ENCODE assay signal across 25 cellular contexts in the genomic region with DNA sequence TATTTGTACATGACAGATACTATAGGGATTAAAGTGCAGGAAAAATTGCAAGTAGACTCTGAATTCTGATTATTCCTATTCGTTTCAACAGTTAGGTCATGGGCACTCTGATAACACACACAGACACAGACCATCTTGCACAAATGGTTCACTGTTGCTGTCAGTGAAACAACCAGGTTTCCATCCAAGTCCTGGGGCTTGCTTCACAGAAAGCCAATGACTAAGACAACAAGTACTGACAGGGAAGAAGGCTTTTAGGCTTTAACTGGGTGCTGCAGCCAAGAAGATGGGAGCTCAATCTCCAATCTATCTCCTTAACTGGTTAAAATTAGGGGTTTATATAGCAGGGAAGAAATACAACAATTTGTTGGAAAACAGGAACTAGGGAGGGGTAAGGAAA. TPM values are rescaled to one million over a fixed set of nuclear protein-coding genes. Genes with fewer than 3 reads are reported as not detected.
DNase-seq lines count a peak whose midpoint lies in the region; ATAC-seq, FAIRE-seq and TF ChIP-seq lines count a peak whose summit lies in the region.
"Had no signal": no experiment of that assay in that cellular context is flagged by ENCODE, and none has a peak within 500 bp of the region (broad histone marks: within the 10 kb centered on the region; RNA-seq: fewer than 3 reads in every experiment).

No MANE protein-coding gene starts in this region.

- no peak overlapping the region for H2BK12ac ChIP-seq in H9 (ENCODE audit: insufficient read length, low read depth, low read length)

- H2BK20ac ChIP-seq in H9 (ENCODE audit: low read depth, low read length, poor library complexity, severe bottlenecking): no peak overlapping the region

- no peak overlapping the region for H2BK120ac ChIP-seq in H9 (ENCODE audit: low read depth, low read length, poor library complexity, severe bottlenecking)

- peak; percentile 1 for DNase-seq in H9
- DNase-seq in NB4 (ENCODE audit: low read depth): peak; percentile 16
- DNase-seq in bronchial epithelial cell (ENCODE audit: low read depth): peak; percentile 28
- DNase-seq in fibroblast of pulmonary artery (ENCODE audit: low read depth): peak; percentile 23
- no peak for DNase-seq in NCI-H226
- DNase-seq: BE2C; CD4-positive, CD25-positive, alpha-beta regulatory T cell; COR-L47; DMS 273 treated with DMSO at 0.1 percent for 48 hours; DND-41; KG1; NCI-H1092 treated with DMSO at 0.1 percent for 48 hours; NCI-H146; NCI-H2029 treated with DMSO at 0.1 percent for 48 hours; NCI-H2171; NCI-H446 treated with DMSO at 0.1 percent for 48 hours; NCI-H69; PC-3; SJCRH30 had no signal

- H3T11ph ChIP-seq in H9 (ENCODE audit: low read length): no peak overlapping the region

- H3K79me2 ChIP-seq in H9 (ENCODE audit: insufficient read depth, low read length): no peaks in the 10 kb centered on the region

- H3K4me2 ChIP-seq in H9 (ENCODE audit: insufficient read depth, insufficient read length, low read length): no peak overlapping the region
- H3K4me2 ChIP-seq: GM23338 had no signal

- no peak overlapping the region for H3K14ac ChIP-seq in H9 (ENCODE audit: insufficient read depth, low read length)

- H3K36me3 ChIP-seq in bronchial epithelial cell (ENCODE audit: control insufficient read depth, insufficient read depth, low read length): no peaks in the 10 kb centered on the region
- H3K36me3 ChIP-seq: BE2C, SJCRH30 had no signal

- H3K4me1 ChIP-seq in H9 (ENCODE audit: insufficient read depth, low read length): no peaks in the 10 kb centered on the region
- H3K4me1 ChIP-seq: BE2C, SJCRH30 had no signal

- H3K4me1 Mint-ChIP-seq in H9: peaks cover 3 to 4% of the 10 kb centered on the region in 2 experiments; a peak in 1 of 4 replicates
- H3K4me1 Mint-ChIP-seq: CD4-positive, CD25-positive, alpha-beta regulatory T cell had no signal

- no peak overlapping the region for H3K4me3 Mint-ChIP-seq in H9
- H3K4me3 Mint-ChIP-seq: CD4-positive, CD25-positive, alpha-beta regulatory T cell; GM23338 had no signal

- no peak overlapping the region for H2AFZ ChIP-seq in H9 (ENCODE audit: low read length)
- H2AFZ ChIP-seq: GM23338 had no signal

- no peak overlapping the region for H2AK5ac ChIP-seq in H9 (ENCODE audit: insufficient read length, low read length)

- H3K36me3 Mint-ChIP-seq in H9 (ENCODE audit: insufficient read depth in 1 of 3, low read depth in 3 of 3): no peaks in the 10 kb centered on the region
- H3K36me3 Mint-ChIP-seq: CD4-positive, CD25-positive, alpha-beta regulatory T cell had no signal

- H3K9me3 ChIP-seq in H9 (ENCODE audit: control insufficient read depth, low read depth, low read length): no peaks in the 10 kb centered on the region
- H3K9me3 ChIP-seq: BE2C, SJCRH30 had no signal

- H4K5ac ChIP-seq in H9 (ENCODE audit: insufficient read length, low read depth, low read length): no peak overlapping the region

- H3K27ac Mint-ChIP-seq in H9: no peak overlapping the region
- H3K27ac Mint-ChIP-seq: GM23338 had no signal

- H4K91ac ChIP-seq in H9 (ENCODE audit: insufficient read length, low read depth, low read length): no peak overlapping the region

- no peak overlapping the region for H3K9ac ChIP-seq in H9 (ENCODE audit: extremely low read depth, insufficient read length, low read length)

- H3K9me3 Mint-ChIP-seq in H9: peaks cover 0 to 2% of the 10 kb centered on the region in 2 experiments; a peak in 2 of 5 replicates
- H3K9me3 Mint-ChIP-seq: CD4-positive, CD25-positive, alpha-beta regulatory T cell had no signal

- H3K27me3 Mint-ChIP-seq in H9 (ENCODE audit: low read depth): no peaks in the 10 kb centered on the region

- no peak overlapping the region for H3K27ac ChIP-seq in H9 (ENCODE audit: insufficient read length, low read depth, low read length)
- H3K27ac ChIP-seq: RWPE1, SJCRH30 had no signal

- H3K23me2 ChIP-seq in H9 (ENCODE audit: insufficient read length, low read depth, low read length, poor library complexity, severe bottlenecking): no peaks in the 10 kb centered on the region

- H3K23ac ChIP-seq in H9 (ENCODE audit: insufficient read length, low read depth, low read length): no peak overlapping the region

- no peak overlapping the region for H2BK5ac ChIP-seq in H9 (ENCODE audit: insufficient read length, low read length)

- FAIRE-seq in bronchial epithelial cell (lab: Jason Lieb, UNC): no peak
- FAIRE-seq: A204.1, GM19239 had no signal

- no peak overlapping the region for H3K18ac ChIP-seq in H9 (ENCODE audit: insufficient read length, low read depth, low read length)

- no peaks in the 10 kb centered on the region for H3K79me1 ChIP-seq in H9 (ENCODE audit: insufficient read depth, low read depth, low read length, poor library complexity, severe bottlenecking)

- no CpG with 5 or more reads among the region's 1 CpG for WGBS in H9 (ENCODE audit: extremely low coverage, insufficient read length, low lambda C conversion rate)

- ATAC-seq in HG02798 (IDR thresholded peaks at IDR 0.05; ENCODE audit: poor library complexity, unreplicated experiment): no peak
- ATAC-seq in HG03565 (IDR thresholded peaks at IDR 0.05; ENCODE audit: unreplicated experiment): no peak
- ATAC-seq: GM23338, PC-3 had no signal

- TF ChIP-seq CTCF in H9 (conservative IDR thresholded peaks at IDR 0.05): no peak
- TF ChIP-seq CTCF in NB4 (IDR thresholded peaks at IDR 0.05; ENCODE audit: low read depth, low read length): no peak
- TF ChIP-seq CTCF in bronchial epithelial cell (IDR thresholded peaks at IDR 0.05; ENCODE audit: insufficient read depth, low read length, severe bottlenecking): no peak
- no peak for TF ChIP-seq CTCF in fibroblast of pulmonary artery (IDR thresholded peaks at IDR 0.05; ENCODE audit: low read length, missing control alignments)

- H4K8ac ChIP-seq in H9 (replicated peaks; ENCODE audit: insufficient read length, low read depth, low read length): no peak overlapping the region

- H3K56ac ChIP-seq in H9 (ENCODE audit: insufficient read length, low read depth, low read length): no peak overlapping the region

- no peak for TF ChIP-seq POLR2A in NB4 (IDR thresholded peaks at IDR 0.05; ENCODE audit: extremely low read depth, insufficient read length)

- H4K20me1 ChIP-seq in H9 (ENCODE audit: control insufficient read depth, insufficient read depth, insufficient read length): no peaks in the 10 kb centered on the region

- no peak overlapping the region for H2BK15ac ChIP-seq in H9 (ENCODE audit: low read depth, low read length)

- no peak overlapping the region for H3K4ac ChIP-seq in H9 (ENCODE audit: low read depth, low read length)

- H3K4me3 ChIP-seq in NB4 (ENCODE audit: low read depth, low read length): no peak overlapping the region
- H3K4me3 ChIP-seq in bronchial epithelial cell (ENCODE audit: low read depth, low read length): no peak overlapping the region
- H3K4me3 ChIP-seq in fibroblast of pulmonary artery (replicated peaks; ENCODE audit: low read depth, low read length): no peak overlapping the region
- H3K4me3 ChIP-seq: GM23338, SJCRH30 had no signal

- H3K27me3 ChIP-seq in H9 (ENCODE audit: insufficient read depth, low read length): no peaks in the 10 kb centered on the region
- H3K27me3 ChIP-seq in bronchial epithelial cell (ENCODE audit: control insufficient read depth, insufficient read depth, low read length): no peaks in the 10 kb centered on the region
- H3K27me3 ChIP-seq: BE2C had no signal

RNA-seq across cellular contexts. Expression of gene RIMS3, which starts 57.6 kb away (rescaled TPM):
- total RNA-seq in H9 (2021) (13.7 and 14.2 TPM in 2 replicates), bronchial epithelial cell (0.26 and 2.7 TPM in 2 replicates)
